In the genomic region with DNA sequence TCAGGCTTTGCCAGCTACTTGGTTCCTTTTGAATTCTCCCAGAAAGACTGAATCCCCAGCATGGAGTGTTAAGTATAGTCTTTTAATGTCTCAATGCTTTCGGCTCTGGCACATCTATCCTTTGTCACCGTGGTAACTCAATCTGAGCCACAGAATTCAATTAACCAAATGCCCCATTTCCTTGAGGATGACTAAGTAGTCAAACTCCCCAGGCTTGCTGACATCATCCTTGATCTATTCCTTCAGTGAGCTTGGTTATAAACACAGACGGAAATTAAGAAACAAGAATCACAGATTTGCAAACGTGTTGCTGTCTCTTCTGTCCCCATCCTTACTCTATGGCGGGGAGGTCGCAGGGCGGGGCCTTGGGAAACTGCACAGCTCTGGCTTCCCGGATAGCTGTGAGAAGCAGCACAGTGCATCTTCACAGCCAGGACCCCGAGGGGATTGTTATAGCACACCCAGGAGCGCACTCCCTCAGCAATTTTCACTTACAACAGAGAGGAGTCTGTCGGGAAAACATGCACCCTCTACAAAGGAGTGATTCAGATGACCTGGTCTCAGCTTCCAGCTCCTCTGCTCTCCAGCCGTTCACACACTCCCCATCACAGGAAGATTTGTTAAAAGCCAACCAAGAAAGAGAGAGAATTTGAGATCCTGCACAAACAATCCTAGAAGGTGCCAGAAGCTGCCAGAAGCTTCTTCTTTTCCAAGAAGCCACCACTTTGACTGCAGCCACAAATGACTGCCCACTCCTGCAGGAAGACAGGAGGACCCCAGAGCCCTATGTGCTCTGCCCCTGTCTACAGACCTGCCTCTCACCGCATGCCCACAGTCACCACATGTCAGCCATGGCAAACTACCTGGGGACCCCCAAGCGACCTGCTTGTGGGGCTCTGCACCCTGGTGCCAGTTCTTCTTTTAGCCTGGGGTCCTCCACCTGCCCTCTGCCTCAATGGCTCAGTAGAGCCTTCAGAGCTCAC, we compare ENCODE assay signal across 1 cellular context.
TF ChIP-seq lines count a peak whose summit lies in the region.

No MANE protein-coding gene starts in this region.

TF ChIP-seq in SK-N-SH, 30 proteins besides CTCF, POLR2A, EP300 and RAD21 (continued from another document):
- no peak for TF ChIP-seq USF2 (IDR thresholded peaks at IDR 0.05; ENCODE audit: borderline replicate concordance, low read depth, low read length)
- TF ChIP-seq CHD2 (IDR thresholded peaks at IDR 0.05; ENCODE audit: low read length, partially characterized antibody): no peak
- TF ChIP-seq TEAD4 (IDR thresholded peaks at IDR 0.05; ENCODE audit: borderline replicate concordance, insufficient read depth): peak; percentile 84
- TF ChIP-seq GATA2 (CRISPR knock-in tag; IDR thresholded peaks at IDR 0.05): no peak
- no peak for TF ChIP-seq FOXM1 (IDR thresholded peaks at IDR 0.05; ENCODE audit: low read depth)
- peak; percentile 11; the same call in 1 of the 2 replicates for TF ChIP-seq REST (IDR thresholded peaks at IDR 0.05; ENCODE audit: low read depth, low read length)
- peak; percentile 85 for TF ChIP-seq TCF12 (IDR thresholded peaks at IDR 0.05)
- TF ChIP-seq RFX5 (IDR thresholded peaks at IDR 0.05; ENCODE audit: low read length): no peak
- TF ChIP-seq SMC3 (IDR thresholded peaks at IDR 0.05; ENCODE audit: low read depth, low read length): no peak
- TF ChIP-seq SIN3A (IDR thresholded peaks at IDR 0.05; ENCODE audit: borderline replicate concordance, low read depth, low read length): peak; percentile 33; the same call in 1 of the 2 replicates
- TF ChIP-seq YY1 (IDR thresholded peaks at IDR 0.05; ENCODE audit: low read depth): 0 out of 2 replicates have a peak, but pooled peaks have one; percentile 17
- TF ChIP-seq, protein P1, sequence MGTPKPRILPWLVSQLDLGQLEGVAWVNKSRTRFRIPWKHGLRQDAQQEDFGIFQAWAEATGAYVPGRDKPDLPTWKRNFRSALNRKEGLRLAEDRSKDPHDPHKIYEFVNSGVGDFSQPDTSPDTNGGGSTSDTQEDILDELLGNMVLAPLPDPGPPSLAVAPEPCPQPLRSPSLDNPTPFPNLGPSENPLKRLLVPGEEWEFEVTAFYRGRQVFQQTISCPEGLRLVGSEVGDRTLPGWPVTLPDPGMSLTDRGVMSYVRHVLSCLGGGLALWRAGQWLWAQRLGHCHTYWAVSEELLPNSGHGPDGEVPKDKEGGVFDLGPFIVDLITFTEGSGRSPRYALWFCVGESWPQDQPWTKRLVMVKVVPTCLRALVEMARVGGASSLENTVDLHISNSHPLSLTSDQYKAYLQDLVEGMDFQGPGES (IDR thresholded peaks at IDR 0.05; ENCODE audit: low read depth, low read length): no peak
- peak; percentile 72; the same call in 1 of the 2 replicates for TF ChIP-seq RXRA (IDR thresholded peaks at IDR 0.05; ENCODE audit: borderline replicate concordance, low read depth)
- TF ChIP-seq, protein P2, sequence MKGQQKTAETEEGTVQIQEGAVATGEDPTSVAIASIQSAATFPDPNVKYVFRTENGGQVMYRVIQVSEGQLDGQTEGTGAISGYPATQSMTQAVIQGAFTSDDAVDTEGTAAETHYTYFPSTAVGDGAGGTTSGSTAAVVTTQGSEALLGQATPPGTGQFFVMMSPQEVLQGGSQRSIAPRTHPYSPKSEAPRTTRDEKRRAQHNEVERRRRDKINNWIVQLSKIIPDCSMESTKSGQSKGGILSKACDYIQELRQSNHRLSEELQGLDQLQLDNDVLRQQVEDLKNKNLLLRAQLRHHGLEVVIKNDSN (IDR thresholded peaks at IDR 0.05; ENCODE audit: borderline replicate concordance, low read depth): no peak
- TF ChIP-seq EZH2phosphoT487 (IDR thresholded peaks at IDR 0.05; ENCODE audit: borderline replicate concordance, low read depth): no peak
